ENCODE assay signal across 8 cellular contexts in the genomic region with DNA sequence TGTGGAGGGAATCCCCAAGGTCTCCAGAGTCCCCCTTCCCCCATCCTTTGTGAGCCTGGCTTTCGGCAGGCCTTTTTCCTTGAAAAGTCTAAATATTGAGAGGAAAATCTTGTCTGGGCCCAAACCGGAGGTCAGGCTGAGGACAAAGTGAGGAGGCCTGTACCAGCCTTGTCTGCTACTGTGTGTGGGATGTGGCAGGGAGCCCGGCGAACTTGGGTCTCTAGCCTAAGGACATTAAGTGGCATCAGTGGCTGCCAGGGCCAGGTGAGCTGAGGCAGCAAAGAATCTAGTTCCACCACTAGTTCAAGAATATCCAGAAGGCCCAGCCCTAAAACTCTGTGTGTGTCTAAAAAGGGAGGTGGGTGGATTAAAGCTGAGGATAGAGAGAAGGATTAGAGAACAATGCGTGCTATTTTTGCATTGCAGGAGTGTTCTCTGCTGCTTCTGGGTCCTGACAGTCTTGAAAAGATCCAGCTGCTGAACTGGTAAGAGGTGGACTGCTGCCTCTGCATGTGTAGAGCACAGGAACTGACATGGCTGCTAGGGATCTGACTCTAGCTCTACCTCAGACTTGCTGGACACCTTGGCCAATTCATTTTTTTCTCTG. TPM values are rescaled to one million over a fixed set of nuclear protein-coding genes. Genes with fewer than 3 reads are reported as not detected.
DNase-seq lines count a peak whose midpoint lies in the region; ATAC-seq and TF ChIP-seq lines count a peak whose summit lies in the region.

No MANE protein-coding gene starts in this region.

- H3K4me1 ChIP-seq in vagina, result peaks cover 12% of the 10 kb centered on the region

- H3K36me3 ChIP-seq in vagina, result no peaks in the 10 kb centered on the region

- intact Hi-C loops in MCF 10A (cut with micrococcal nuclease), result loop anchor here (1.0 to 10.0 kb wide), 3 partner anchors 112 to 1328 kb away; partner anchors contain the start of gene LAS1L
- intact Hi-C loops in vagina (cut with DNase I), result no loop called here

- no peaks in the 10 kb centered on the region for H3K9me3 ChIP-seq in vagina

- peak overlapping the region; percentile 66 for H3K27ac ChIP-seq in vagina

- H3K36me3 Mint-ChIP-seq in activated naive CD4-positive, alpha-beta T cell treated with anti-CD3 and anti-CD28 coated beads, Interleukin-2, amount 10 ng/mL, durations not matched to agents 7 days and 5 days, result no peaks in the 10 kb centered on the region
- H3K36me3 Mint-ChIP-seq in MCF 10A (ENCODE audit: insufficient read depth, unreplicated experiment), result peaks cover 7% of the 10 kb centered on the region
- H3K36me3 Mint-ChIP-seq in memory B cell, result no peaks in the 10 kb centered on the region

- POLR2A ChIA-PET in MCF 10A (lab: Yijun Ruan, JAX), result interaction anchor here (1.2 kb wide), 1 partner anchor 451 kb away, joined by 5 read pairs; no protein-coding TSS in a partner anchor

- no peak for DNase-seq in activated naive CD4-positive, alpha-beta T cell treated with anti-CD3 and anti-CD28 coated beads, Interleukin-2, amount 10 ng/mL, durations not matched to agents 7 days and 5 days
- no peak for DNase-seq in activated naive CD4-positive, alpha-beta T cell treated with anti-CD3 and anti-CD28 coated beads, Interleukin-2, amount 50 U/mL, for 16 hours
- DNase-seq in MCF 10A (ENCODE audit: unreplicated experiment), result no peak
- no peak for DNase-seq in memory B cell (ENCODE audit: low spot score in 2 of 2)
- no peak for DNase-seq in vagina (ENCODE audit: extremely low spot score in 2 of 2)
- DNase-seq in SIG-M5 treated with dmso at 0.1 percent for 504 hours (lab: John Stamatoyannopoulos, UW; ENCODE audit: unreplicated experiment), result no peak
- no peak for DNase-seq in NCI-H2107 treated with DMSO at 0.1 percent for 48 hours (lab: John Stamatoyannopoulos, UW; ENCODE audit: unreplicated experiment)

- H3K4me3 ChIP-seq in vagina, result peak overlapping the region; percentile 54 to 64

- H3K9me3 Mint-ChIP-seq in activated naive CD4-positive, alpha-beta T cell treated with anti-CD3 and anti-CD28 coated beads, Interleukin-2, amount 10 ng/mL, durations not matched to agents 7 days and 5 days, result no peaks in the 10 kb centered on the region
- no peaks in the 10 kb centered on the region for H3K9me3 Mint-ChIP-seq in MCF 10A (ENCODE audit: unreplicated experiment)
- no peaks in the 10 kb centered on the region for H3K9me3 Mint-ChIP-seq in memory B cell

- CTCF ChIA-PET in activated naive CD4-positive, alpha-beta T cell treated with anti-CD3 and anti-CD28 coated beads, Interleukin-2, amount 10 ng/mL, durations not matched to agents 7 days and 5 days (lab: Charles Lee), result interaction anchor here (0.5 kb wide), 1 partner anchor 128 kb away, joined by 3 read pairs; no protein-coding TSS in a partner anchor
- CTCF ChIA-PET in MCF 10A (lab: Yijun Ruan, JAX), result interaction anchor here (0.7 to 1.0 kb wide), 4 partner anchors 21 to 139 kb away, joined by 3 to 5 read pairs (median 3); no protein-coding TSS in a partner anchor

- TF ChIP-seq CTCF in MCF 10A (IDR thresholded peaks at IDR 0.05; ENCODE audit: unreplicated experiment) (no peak), vagina (IDR thresholded peaks at IDR 0.05) (no peak)

- no peak for ATAC-seq in memory B cell (ENCODE audit: low read depth)
- no peak for ATAC-seq in HG03469 (IDR thresholded peaks at IDR 0.05; ENCODE audit: unreplicated experiment)

- H3K27me3 ChIP-seq in vagina, result no peaks in the 10 kb centered on the region

- H3K27ac Mint-ChIP-seq in activated naive CD4-positive, alpha-beta T cell treated with anti-CD3 and anti-CD28 coated beads, Interleukin-2, amount 10 ng/mL, durations not matched to agents 7 days and 5 days, result peak overlapping the region; percentile 92
- H3K27ac Mint-ChIP-seq in MCF 10A (ENCODE audit: low read depth, unreplicated experiment), result peak overlapping the region; percentile 84
- peak overlapping the region; percentile 94 for H3K27ac Mint-ChIP-seq in memory B cell

- H3K4me3 Mint-ChIP-seq in activated naive CD4-positive, alpha-beta T cell treated with anti-CD3 and anti-CD28 coated beads, Interleukin-2, amount 10 ng/mL, durations not matched to agents 7 days and 5 days, result peak overlapping the region; percentile 85
- peak overlapping the region; percentile 73 for H3K4me3 Mint-ChIP-seq in MCF 10A (ENCODE audit: unreplicated experiment)
- peak overlapping the region; percentile 96 for H3K4me3 Mint-ChIP-seq in memory B cell

- TF ChIP-seq POLR2A in vagina (IDR thresholded peaks at IDR 0.05), result no peak

- no TSS peak for BruUV-seq in MCF 10A (replicated peaks; lab: Mats Ljungman, UMichigan)

- H3K27me3 Mint-ChIP-seq in activated naive CD4-positive, alpha-beta T cell treated with anti-CD3 and anti-CD28 coated beads, Interleukin-2, amount 10 ng/mL, durations not matched to agents 7 days and 5 days, result no peaks in the 10 kb centered on the region
- H3K27me3 Mint-ChIP-seq in MCF 10A (ENCODE audit: insufficient read depth, unreplicated experiment) (no peaks in the 10 kb centered on the region), memory B cell (no peaks in the 10 kb centered on the region)

- H3K4me1 Mint-ChIP-seq in activated naive CD4-positive, alpha-beta T cell treated with anti-CD3 and anti-CD28 coated beads, Interleukin-2, amount 10 ng/mL, durations not matched to agents 7 days and 5 days, result peaks cover 11% of the 10 kb centered on the region
- H3K4me1 Mint-ChIP-seq in MCF 10A (ENCODE audit: insufficient read depth, unreplicated experiment) (no peaks in the 10 kb centered on the region), memory B cell (peaks cover 11% of the 10 kb centered on the region)

RNA-seq across cellular contexts. Expression of gene AMER1, which starts 1.2 kb away (rescaled TPM):
- 3.5 and 3.9 TPM in 2 replicates for total RNA-seq in MCF 10A (2022)
- total RNA-seq in vagina, result 4.9 TPM

RNA-seq across cellular contexts. Expression of gene ASB12, which starts 23.7 kb away (rescaled TPM):
- total RNA-seq in MCF 10A (2022) (not detected in 2 replicates), vagina (not detected)
